ENCODE assay signal across 8 cellular contexts in the genomic region with DNA sequence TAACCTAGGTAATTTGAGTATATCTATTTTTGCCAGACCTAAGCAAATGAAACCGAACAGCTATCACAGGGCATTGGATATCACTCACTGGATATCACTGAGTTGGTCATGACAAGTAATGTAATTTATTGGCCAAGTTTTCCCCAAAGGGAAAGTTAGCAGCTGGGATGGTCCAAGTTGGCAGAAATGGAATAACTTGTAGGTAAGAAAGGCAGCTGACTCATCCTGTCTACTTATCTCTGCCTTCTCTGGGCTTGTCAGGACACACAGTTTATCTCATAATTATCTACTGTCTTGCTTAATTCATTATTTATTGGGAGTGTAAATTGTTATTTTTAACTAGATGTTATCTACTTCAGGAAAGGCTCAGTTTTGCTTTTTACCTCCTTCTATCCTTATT.
"Had no signal": no experiment of that assay in that cellular context is flagged by ENCODE, and none has a peak within 500 bp of the region (broad histone marks: within the 10 kb centered on the region; RNA-seq: fewer than 3 reads in every experiment).

No MANE protein-coding gene starts in this region.

- H2AFZ ChIP-seq: GM23338 had no signal

- FAIRE-seq: H1, H54, HTR-8/SVneo, K562 had no signal

- H3K4me3 ChIP-seq: GM23338, K562 had no signal

- H3K27ac Mint-ChIP-seq: GM23338, H9 had no signal

- H3K4me2 ChIP-seq: GM23338 had no signal

- DNase-seq: H9, HCEC 1CT, IMR-90 had no signal

- H3K4me1 Mint-ChIP-seq: GM23338, H9 had no signal

- H3K4me3 Mint-ChIP-seq: GM23338, H9 had no signal
